ENCODE assay signal across 13 cellular contexts in the genomic region with DNA sequence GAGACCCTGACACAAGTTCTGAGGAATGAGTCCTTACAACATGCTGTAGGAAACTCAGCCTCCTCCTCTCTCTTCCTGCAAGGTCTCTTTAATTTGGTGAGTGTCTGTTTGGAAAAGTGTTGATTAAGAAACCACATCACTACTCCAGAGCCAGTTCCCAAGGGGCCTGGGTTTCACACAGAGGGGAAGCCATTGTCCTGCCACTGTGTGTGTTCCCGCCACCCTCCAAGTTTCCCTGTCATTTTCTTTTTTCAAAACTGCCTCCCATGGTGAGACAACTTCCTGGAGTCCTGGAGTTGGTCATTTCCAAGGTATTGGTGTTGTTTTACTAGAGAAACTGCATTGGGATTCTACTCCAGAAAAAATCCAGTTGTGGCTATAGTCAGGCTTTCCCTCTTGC.
"Had no signal": no experiment of that assay in that cellular context is flagged by ENCODE, and none has a peak within 500 bp of the region (broad histone marks: within the 10 kb centered on the region; RNA-seq: fewer than 3 reads in every experiment).

No MANE protein-coding gene starts in this region.

- ATAC-seq: activated naive CD8-positive, alpha-beta T cell treated with anti-CD3 and anti-CD28 coated beads, Interleukin-2, amount 50 U/mL, for 24 hours; left cardiac atrium; stimulated activated memory B cell treated with anti-CD40 and anti-IgM and Interleukin-4, amounts not matched to agents 10 μg/mL and 1 μg/mL and 100 μg/mL, for 72 hours had no signal

- DNase-seq: activated CD4-positive, CD25-positive, alpha-beta regulatory T cell treated with anti-CD3 and anti-CD28 coated beads, Interleukin-2, amount 50 U/mL, for 72 hours; activated naive CD4-positive, alpha-beta T cell treated with anti-CD3 and anti-CD28 coated beads for 36 hours; activated naive CD8-positive, alpha-beta T cell treated with anti-CD3 and anti-CD28 coated beads, Interleukin-2, amount 50 U/mL, for 24 hours; aorta; left cardiac atrium; naive B cell; posterior cingulate gyrus; retina; T-helper 9 cell; thyroid gland had no signal

- H3K27ac Mint-ChIP-seq: activated naive CD4-positive, alpha-beta T cell treated with anti-CD3 and anti-CD28 coated beads for 36 hours; activated naive CD8-positive, alpha-beta T cell treated with anti-CD3 and anti-CD28 coated beads, Interleukin-2, amount 50 U/mL, for 24 hours; activated T-helper 2 cell treated with anti-CD3 and anti-CD28 coated beads, Interferon-gamma antibody, Interleukin-2, Interleukin-4, amounts not matched to agents 10 μg/mL and 5 μg/mL and 100 μg/mL, durations not matched to agents 14 hours and 24 hours and 36 hours; naive B cell; stimulated activated memory B cell treated with anti-CD40 and anti-IgM and Interleukin-4, amounts not matched to agents 10 μg/mL and 1 μg/mL and 100 μg/mL, for 72 hours had no signal

- H3K4me3 Mint-ChIP-seq: activated naive CD4-positive, alpha-beta T cell treated with anti-CD3 and anti-CD28 coated beads for 36 hours; activated naive CD8-positive, alpha-beta T cell treated with anti-CD3 and anti-CD28 coated beads, Interleukin-2, amount 50 U/mL, for 24 hours; naive B cell; stimulated activated memory B cell treated with anti-CD40 and anti-IgM and Interleukin-4, amounts not matched to agents 10 μg/mL and 1 μg/mL and 100 μg/mL, for 72 hours had no signal

- H3K27me3 Mint-ChIP-seq: stimulated activated memory B cell treated with anti-CD40 and anti-IgM and Interleukin-4, amounts not matched to agents 10 μg/mL and 1 μg/mL and 100 μg/mL, for 72 hours had no signal

- H3K36me3 ChIP-seq: thyroid gland had no signal

- H3K4me3 ChIP-seq: lung, thyroid gland had no signal

- H3K27me3 ChIP-seq: thyroid gland had no signal

- H3K9me3 Mint-ChIP-seq: activated naive CD4-positive, alpha-beta T cell treated with anti-CD3 and anti-CD28 coated beads for 36 hours; activated naive CD8-positive, alpha-beta T cell treated with anti-CD3 and anti-CD28 coated beads, Interleukin-2, amount 50 U/mL, for 24 hours; activated T-helper 2 cell treated with anti-CD3 and anti-CD28 coated beads, Interferon-gamma antibody, Interleukin-2, Interleukin-4, amounts not matched to agents 10 μg/mL and 5 μg/mL and 100 μg/mL, durations not matched to agents 14 hours and 24 hours and 36 hours; stimulated activated memory B cell treated with anti-CD40 and anti-IgM and Interleukin-4, amounts not matched to agents 10 μg/mL and 1 μg/mL and 100 μg/mL, for 72 hours had no signal

- H3K4me1 Mint-ChIP-seq: activated naive CD8-positive, alpha-beta T cell treated with anti-CD3 and anti-CD28 coated beads, Interleukin-2, amount 50 U/mL, for 24 hours; naive B cell; stimulated activated memory B cell treated with anti-CD40 and anti-IgM and Interleukin-4, amounts not matched to agents 10 μg/mL and 1 μg/mL and 100 μg/mL, for 72 hours had no signal

- H3K9me3 ChIP-seq: thyroid gland had no signal

- H3K36me3 Mint-ChIP-seq: naive B cell; stimulated activated memory B cell treated with anti-CD40 and anti-IgM and Interleukin-4, amounts not matched to agents 10 μg/mL and 1 μg/mL and 100 μg/mL, for 72 hours had no signal

- H3K27ac ChIP-seq: thyroid gland had no signal
